In the genomic region with DNA sequence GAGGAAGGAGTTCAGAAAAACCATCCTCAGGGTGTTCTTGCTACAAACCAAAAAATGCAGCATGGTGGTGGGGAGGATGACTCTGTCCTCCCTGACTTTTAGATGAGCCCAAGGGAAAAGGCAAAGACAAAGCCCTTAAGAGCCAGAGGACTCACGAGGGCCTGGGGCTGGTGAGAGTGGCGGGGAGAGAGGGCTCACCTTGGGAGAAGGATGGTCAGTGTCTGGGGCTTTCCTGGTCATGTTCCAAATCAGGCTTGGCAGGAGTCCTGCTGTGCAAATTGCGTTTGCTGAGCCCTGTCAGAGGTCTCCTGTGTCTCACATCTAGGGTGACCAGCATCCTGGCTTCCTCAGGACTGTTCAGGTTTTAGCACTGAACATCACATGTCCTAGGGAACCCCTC, we compare ENCODE assay signal across 2 cellular contexts.
TF ChIP-seq lines count a peak whose summit lies in the region.

No MANE protein-coding gene starts in this region.

TF ChIP-seq in liver, 16 proteins besides CTCF, POLR2A, EP300 and RAD21:
- TF ChIP-seq SP1 (IDR thresholded peaks at IDR 0.05) (no peak), TAF1 (conservative IDR thresholded peaks at IDR 0.05) (no peak), ATF3 (IDR thresholded peaks at IDR 0.05) (no peak), FOXA1 (IDR thresholded peaks at IDR 0.05) (no peak), GABPA (IDR thresholded peaks at IDR 0.05 in 1 of 2, conservative IDR thresholded peaks at IDR 0.05 in 1 of 2) (no peak), EGR1 (IDR thresholded peaks at IDR 0.05; ENCODE audit: low read depth in 2 of 2) (no peak), HNF4G (IDR thresholded peaks at IDR 0.05) (no peak), JUND (IDR thresholded peaks at IDR 0.05) (no peak), HNF4A (conservative IDR thresholded peaks at IDR 0.05) (no peak), MAX (IDR thresholded peaks at IDR 0.05) (no peak), FOXA2 (IDR thresholded peaks at IDR 0.05) (no peak), NR2F2 (IDR thresholded peaks at IDR 0.05) (no peak), YY1 (IDR thresholded peaks at IDR 0.05) (no peak), RXRA (IDR thresholded peaks at IDR 0.05) (no peak)
- TF ChIP-seq, protein P1, sequence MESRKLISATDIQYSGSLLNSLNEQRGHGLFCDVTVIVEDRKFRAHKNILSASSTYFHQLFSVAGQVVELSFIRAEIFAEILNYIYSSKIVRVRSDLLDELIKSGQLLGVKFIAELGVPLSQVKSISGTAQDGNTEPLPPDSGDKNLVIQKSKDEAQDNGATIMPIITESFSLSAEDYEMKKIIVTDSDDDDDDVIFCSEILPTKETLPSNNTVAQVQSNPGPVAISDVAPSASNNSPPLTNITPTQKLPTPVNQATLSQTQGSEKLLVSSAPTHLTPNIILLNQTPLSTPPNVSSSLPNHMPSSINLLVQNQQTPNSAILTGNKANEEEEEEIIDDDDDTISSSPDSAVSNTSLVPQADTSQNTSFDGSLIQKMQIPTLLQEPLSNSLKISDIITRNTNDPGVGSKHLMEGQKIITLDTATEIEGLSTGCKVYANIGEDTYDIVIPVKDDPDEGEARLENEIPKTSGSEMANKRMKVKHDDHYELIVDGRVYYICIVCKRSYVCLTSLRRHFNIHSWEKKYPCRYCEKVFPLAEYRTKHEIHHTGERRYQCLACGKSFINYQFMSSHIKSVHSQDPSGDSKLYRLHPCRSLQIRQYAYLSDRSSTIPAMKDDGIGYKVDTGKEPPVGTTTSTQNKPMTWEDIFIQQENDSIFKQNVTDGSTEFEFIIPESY (IDR thresholded peaks at IDR 0.05), result no peak
- TF ChIP-seq, protein P2, sequence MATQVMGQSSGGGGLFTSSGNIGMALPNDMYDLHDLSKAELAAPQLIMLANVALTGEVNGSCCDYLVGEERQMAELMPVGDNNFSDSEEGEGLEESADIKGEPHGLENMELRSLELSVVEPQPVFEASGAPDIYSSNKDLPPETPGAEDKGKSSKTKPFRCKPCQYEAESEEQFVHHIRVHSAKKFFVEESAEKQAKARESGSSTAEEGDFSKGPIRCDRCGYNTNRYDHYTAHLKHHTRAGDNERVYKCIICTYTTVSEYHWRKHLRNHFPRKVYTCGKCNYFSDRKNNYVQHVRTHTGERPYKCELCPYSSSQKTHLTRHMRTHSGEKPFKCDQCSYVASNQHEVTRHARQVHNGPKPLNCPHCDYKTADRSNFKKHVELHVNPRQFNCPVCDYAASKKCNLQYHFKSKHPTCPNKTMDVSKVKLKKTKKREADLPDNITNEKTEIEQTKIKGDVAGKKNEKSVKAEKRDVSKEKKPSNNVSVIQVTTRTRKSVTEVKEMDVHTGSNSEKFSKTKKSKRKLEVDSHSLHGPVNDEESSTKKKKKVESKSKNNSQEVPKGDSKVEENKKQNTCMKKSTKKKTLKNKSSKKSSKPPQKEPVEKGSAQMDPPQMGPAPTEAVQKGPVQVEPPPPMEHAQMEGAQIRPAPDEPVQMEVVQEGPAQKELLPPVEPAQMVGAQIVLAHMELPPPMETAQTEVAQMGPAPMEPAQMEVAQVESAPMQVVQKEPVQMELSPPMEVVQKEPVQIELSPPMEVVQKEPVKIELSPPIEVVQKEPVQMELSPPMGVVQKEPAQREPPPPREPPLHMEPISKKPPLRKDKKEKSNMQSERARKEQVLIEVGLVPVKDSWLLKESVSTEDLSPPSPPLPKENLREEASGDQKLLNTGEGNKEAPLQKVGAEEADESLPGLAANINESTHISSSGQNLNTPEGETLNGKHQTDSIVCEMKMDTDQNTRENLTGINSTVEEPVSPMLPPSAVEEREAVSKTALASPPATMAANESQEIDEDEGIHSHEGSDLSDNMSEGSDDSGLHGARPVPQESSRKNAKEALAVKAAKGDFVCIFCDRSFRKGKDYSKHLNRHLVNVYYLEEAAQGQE (IDR thresholded peaks at IDR 0.05), result no peak

TF ChIP-seq in HepG2, 621 proteins besides CTCF, POLR2A, EP300 and RAD21:
- no peak for TF ChIP-seq MLLT10 (CRISPR knock-in tag; IDR thresholded peaks at IDR 0.05)
- TF ChIP-seq SAP130 (CRISPR knock-in tag; IDR thresholded peaks at IDR 0.05; ENCODE audit: low read depth), result no peak
- TF ChIP-seq ZBTB8A (CRISPR knock-in tag; IDR thresholded peaks at IDR 0.05; ENCODE audit: borderline replicate concordance, low read depth), result no peak
- TF ChIP-seq, protein P3, sequence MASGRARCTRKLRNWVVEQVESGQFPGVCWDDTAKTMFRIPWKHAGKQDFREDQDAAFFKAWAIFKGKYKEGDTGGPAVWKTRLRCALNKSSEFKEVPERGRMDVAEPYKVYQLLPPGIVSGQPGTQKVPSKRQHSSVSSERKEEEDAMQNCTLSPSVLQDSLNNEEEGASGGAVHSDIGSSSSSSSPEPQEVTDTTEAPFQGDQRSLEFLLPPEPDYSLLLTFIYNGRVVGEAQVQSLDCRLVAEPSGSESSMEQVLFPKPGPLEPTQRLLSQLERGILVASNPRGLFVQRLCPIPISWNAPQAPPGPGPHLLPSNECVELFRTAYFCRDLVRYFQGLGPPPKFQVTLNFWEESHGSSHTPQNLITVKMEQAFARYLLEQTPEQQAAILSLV (CRISPR knock-in tag; IDR thresholded peaks at IDR 0.05; ENCODE audit: borderline replicate concordance), result no peak
- no peak for TF ChIP-seq RFX3 (CRISPR knock-in tag; IDR thresholded peaks at IDR 0.05)
- TF ChIP-seq ZNF24 (IDR thresholded peaks at IDR 0.05), result no peak
- no peak for TF ChIP-seq ZNF326 (CRISPR knock-in tag; IDR thresholded peaks at IDR 0.05; ENCODE audit: borderline replicate concordance)
- TF ChIP-seq, protein P4, sequence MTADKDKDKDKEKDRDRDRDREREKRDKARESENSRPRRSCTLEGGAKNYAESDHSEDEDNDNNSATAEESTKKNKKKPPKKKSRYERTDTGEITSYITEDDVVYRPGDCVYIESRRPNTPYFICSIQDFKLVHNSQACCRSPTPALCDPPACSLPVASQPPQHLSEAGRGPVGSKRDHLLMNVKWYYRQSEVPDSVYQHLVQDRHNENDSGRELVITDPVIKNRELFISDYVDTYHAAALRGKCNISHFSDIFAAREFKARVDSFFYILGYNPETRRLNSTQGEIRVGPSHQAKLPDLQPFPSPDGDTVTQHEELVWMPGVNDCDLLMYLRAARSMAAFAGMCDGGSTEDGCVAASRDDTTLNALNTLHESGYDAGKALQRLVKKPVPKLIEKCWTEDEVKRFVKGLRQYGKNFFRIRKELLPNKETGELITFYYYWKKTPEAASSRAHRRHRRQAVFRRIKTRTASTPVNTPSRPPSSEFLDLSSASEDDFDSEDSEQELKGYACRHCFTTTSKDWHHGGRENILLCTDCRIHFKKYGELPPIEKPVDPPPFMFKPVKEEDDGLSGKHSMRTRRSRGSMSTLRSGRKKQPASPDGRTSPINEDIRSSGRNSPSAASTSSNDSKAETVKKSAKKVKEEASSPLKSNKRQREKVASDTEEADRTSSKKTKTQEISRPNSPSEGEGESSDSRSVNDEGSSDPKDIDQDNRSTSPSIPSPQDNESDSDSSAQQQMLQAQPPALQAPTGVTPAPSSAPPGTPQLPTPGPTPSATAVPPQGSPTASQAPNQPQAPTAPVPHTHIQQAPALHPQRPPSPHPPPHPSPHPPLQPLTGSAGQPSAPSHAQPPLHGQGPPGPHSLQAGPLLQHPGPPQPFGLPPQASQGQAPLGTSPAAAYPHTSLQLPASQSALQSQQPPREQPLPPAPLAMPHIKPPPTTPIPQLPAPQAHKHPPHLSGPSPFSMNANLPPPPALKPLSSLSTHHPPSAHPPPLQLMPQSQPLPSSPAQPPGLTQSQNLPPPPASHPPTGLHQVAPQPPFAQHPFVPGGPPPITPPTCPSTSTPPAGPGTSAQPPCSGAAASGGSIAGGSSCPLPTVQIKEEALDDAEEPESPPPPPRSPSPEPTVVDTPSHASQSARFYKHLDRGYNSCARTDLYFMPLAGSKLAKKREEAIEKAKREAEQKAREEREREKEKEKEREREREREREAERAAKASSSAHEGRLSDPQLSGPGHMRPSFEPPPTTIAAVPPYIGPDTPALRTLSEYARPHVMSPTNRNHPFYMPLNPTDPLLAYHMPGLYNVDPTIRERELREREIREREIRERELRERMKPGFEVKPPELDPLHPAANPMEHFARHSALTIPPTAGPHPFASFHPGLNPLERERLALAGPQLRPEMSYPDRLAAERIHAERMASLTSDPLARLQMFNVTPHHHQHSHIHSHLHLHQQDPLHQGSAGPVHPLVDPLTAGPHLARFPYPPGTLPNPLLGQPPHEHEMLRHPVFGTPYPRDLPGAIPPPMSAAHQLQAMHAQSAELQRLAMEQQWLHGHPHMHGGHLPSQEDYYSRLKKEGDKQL (CRISPR knock-in tag; IDR thresholded peaks at IDR 0.05; ENCODE audit: low read depth), result no peak
- no peak for TF ChIP-seq ZNF616 (CRISPR knock-in tag; IDR thresholded peaks at IDR 0.05; ENCODE audit: low read depth)
